In genomic region chr12:113452458-113452857, GRCh38 we compare ENCODE assay signal across 32 cellular contexts. TPM values are rescaled to one million over a fixed set of nuclear protein-coding genes. Genes with fewer than 3 reads are reported as not detected.
"Had no signal": no experiment of that assay in that cellular context is flagged by ENCODE, and none has a peak within 500 bp of the region (broad histone marks: within the 10 kb centered on the region; RNA-seq: fewer than 3 reads in every experiment).

No MANE protein-coding gene starts in this region.

- H3K4me1 ChIP-seq: esophagus muscularis mucosa, foreskin keratinocyte, gastrocnemius medialis, heart right ventricle had no signal

- H3K36me3 ChIP-seq: brain microvascular endothelial cell, esophagus muscularis mucosa, gastrocnemius medialis, heart right ventricle, WERI-Rb-1 had no signal

- ATAC-seq: activated CD4-positive, CD25-positive, alpha-beta regulatory T cell treated with anti-CD3 and anti-CD28 coated beads, Interleukin-2, amount 50 U/mL, for 24 hours; activated CD8-positive, alpha-beta T cell treated with anti-CD3 and anti-CD28 coated beads for 36 hours; activated T-cell treated with anti-CD3 and anti-CD28 coated beads, Interleukin-2, amount 50 U/mL, for 4 hours; activated T-helper 17 cell treated with anti-CD3 and anti-CD28 coated beads, Interleukin-2, amount 50 U/mL, for 72 hours; effector memory CD8-positive, alpha-beta T cell; foreskin keratinocyte; gastrocnemius medialis; heart right ventricle; T-helper 17 cell had no signal

- H3K27ac ChIP-seq: brain microvascular endothelial cell, coronary artery, dorsolateral prefrontal cortex, esophagus muscularis mucosa, foreskin keratinocyte, gastrocnemius medialis, heart right ventricle, WERI-Rb-1 had no signal

- H3K9me3 ChIP-seq: esophagus muscularis mucosa, gastrocnemius medialis, heart right ventricle had no signal

- FAIRE-seq: astrocyte, bronchial epithelial cell had no signal

- DNase-seq: activated B cell treated with CpG ODN at 0.5 μM for 24 hours; activated CD4-positive, alpha-beta T cell treated with anti-CD3 and anti-CD28 coated beads for 48 hours; activated CD4-positive, alpha-beta T cell treated with anti-CD3 and anti-CD28 coated beads, Interleukin-2, amount 50 U/mL, for 1 hour; activated CD4-positive, alpha-beta T cell treated with anti-CD3 and anti-CD28 coated beads, Interleukin-2, amount 50 U/mL, for 48 hours; activated CD8-positive, alpha-beta memory T cell treated with anti-CD3 and anti-CD28 coated beads for 24 hours; activated CD8-positive, alpha-beta T cell treated with anti-CD3 and anti-CD28 coated beads for 36 hours; activated effector memory CD4-positive, alpha-beta T cell treated with Interleukin-2 at 50 U/mL for 16 hours; activated gamma-delta T cell treated with Interleukin-2 at 50 U/mL for 16 hours; activated naive CD4-positive, alpha-beta T cell treated with anti-CD3 and anti-CD28 coated beads, Interleukin-2, amount 50 U/mL, for 16 hours; activated naive CD4-positive, alpha-beta T cell treated with Interleukin-2 at 50 U/mL for 16 hours; activated T-cell treated with anti-CD3 and anti-CD28 coated beads, Interleukin-2, amount 50 U/mL, for 4 hours; amniotic stem cell; anterior cingulate cortex; brain microvascular endothelial cell; dorsolateral prefrontal cortex; effector memory CD8-positive, alpha-beta T cell; erythroblast; foreskin keratinocyte; gastrocnemius medialis; heart right ventricle; T-helper 1 cell; T-helper 17 cell; T1000; WERI-Rb-1 had no signal

- H3K4me3 ChIP-seq: coronary artery, dorsolateral prefrontal cortex, esophagus muscularis mucosa, gastrocnemius medialis, heart right ventricle had no signal

- H3K27me3 ChIP-seq: brain microvascular endothelial cell, gastrocnemius medialis had no signal

RNA-seq across cellular contexts. Expression of gene LHX5, which starts 19.2 kb away (rescaled TPM):
- total RNA-seq: activated B cell treated with CpG ODN at 0.5 μM for 24 hours; activated CD8-positive, alpha-beta T cell treated with anti-CD3 and anti-CD28 coated beads for 36 hours; activated T-cell treated with anti-CD3 and anti-CD28 coated beads, Interleukin-2, amount 50 U/mL, for 4 hours; activated T-helper 17 cell treated with anti-CD3 and anti-CD28 coated beads, Interleukin-2, amount 50 U/mL, for 72 hours; cardiac septum; dorsolateral prefrontal cortex; esophagus muscularis mucosa; gastrocnemius medialis; heart right ventricle; T-helper 17 cell had no signal
- polyA plus RNA-seq: heart right ventricle had no signal

RNA-seq across cellular contexts. Expression of gene SDSL, which starts 30.3 kb away (rescaled TPM):
- total RNA-seq: activated CD8-positive, alpha-beta T cell treated with anti-CD3 and anti-CD28 coated beads for 36 hours had no signal

RNA-seq across cellular contexts. Expression of gene SDS, which starts 48.8 kb away (rescaled TPM):
- total RNA-seq: activated B cell treated with CpG ODN at 0.5 μM for 24 hours; activated CD8-positive, alpha-beta T cell treated with anti-CD3 and anti-CD28 coated beads for 36 hours; activated T-helper 17 cell treated with anti-CD3 and anti-CD28 coated beads, Interleukin-2, amount 50 U/mL, for 72 hours; astrocyte; bronchial epithelial cell; cerebellum; foreskin keratinocyte; T-helper 17 cell had no signal
- polyA plus RNA-seq: foreskin keratinocyte had no signal
